In the genomic region with DNA sequence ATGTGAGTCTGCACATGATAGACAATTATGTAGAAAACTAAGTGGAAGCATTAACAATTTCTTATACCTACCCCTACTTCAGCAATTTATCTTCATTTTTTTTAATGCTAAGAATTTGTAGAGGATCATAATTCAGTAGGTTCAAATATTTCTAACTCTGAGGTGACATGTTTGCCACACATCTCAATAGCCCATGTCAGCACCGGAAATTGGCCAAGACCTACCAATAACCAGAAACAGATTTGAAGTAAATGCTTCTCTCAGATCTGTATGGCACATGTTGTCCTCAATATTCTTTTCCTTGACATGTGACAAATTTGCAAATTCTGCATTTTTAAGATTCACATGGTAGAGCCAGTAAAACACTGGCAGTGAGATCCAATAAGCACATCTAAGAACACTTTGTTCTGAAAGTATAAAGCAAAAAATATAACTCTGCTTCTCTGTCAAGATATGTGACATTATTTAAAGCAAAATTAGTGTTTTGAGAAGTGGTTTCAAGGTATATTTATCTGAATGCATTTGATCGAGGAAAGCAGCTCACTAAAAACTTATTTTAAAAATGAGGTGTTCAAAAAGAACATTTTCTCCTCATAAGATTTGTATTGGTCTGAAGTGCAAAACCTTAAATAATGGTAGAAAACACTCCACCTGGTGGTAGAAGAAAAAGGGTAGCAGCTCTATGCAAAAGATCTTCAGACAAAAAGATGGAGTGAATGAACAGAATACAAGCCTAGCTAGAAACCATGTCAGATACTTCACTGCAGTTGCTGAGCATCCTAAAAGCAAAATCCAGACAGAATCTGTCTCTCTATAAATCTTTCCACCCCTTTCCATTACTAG, we compare ENCODE assay signal across 9 cellular contexts.
DNase-seq lines count a peak whose midpoint lies in the region; ATAC-seq and TF ChIP-seq lines count a peak whose summit lies in the region.
"Had no signal": no experiment of that assay in that cellular context is flagged by ENCODE, and none has a peak within 500 bp of the region (broad histone marks: within the 10 kb centered on the region; RNA-seq: fewer than 3 reads in every experiment).

No MANE protein-coding gene starts in this region.

- no peaks in the 10 kb centered on the region for H4K20me1 ChIP-seq in osteoblast (ENCODE audit: insufficient read depth, low read length)

- H3K9me3 ChIP-seq in osteoblast (ENCODE audit: low read depth, low read length) = no peaks in the 10 kb centered on the region

- no peak overlapping the region for H3K27ac ChIP-seq in osteoblast (ENCODE audit: low read depth, low read length)

- peak; percentile 57 for TF ChIP-seq CTCF in osteoblast (IDR thresholded peaks at IDR 0.05; ENCODE audit: extremely low read depth, low read depth, low read length)

- no peak overlapping the region for H3K4me3 ChIP-seq in osteoblast (ENCODE audit: insufficient read depth, low read length)

- no peak overlapping the region for H3K4me2 ChIP-seq in osteoblast (ENCODE audit: insufficient read depth, low read length)

- DNase-seq in NCI-H510A treated with DMSO at 0.1 percent for 48 hours (lab: John Stamatoyannopoulos, UW) (peak; percentile 15), NCI-H510A (lab: John Stamatoyannopoulos, UW) (no peak), KG1 (lab: John Stamatoyannopoulos, UW) (peak; percentile 19), astrocyte of the hippocampus (ENCODE audit: low read depth, low spot score) (peak; percentile 47), osteoblast (ENCODE audit: insufficient read length, low spot score, missing footprints) (peak; percentile 3), HK-2 (ENCODE audit: unreplicated experiment) (no peak)
- DNase-seq: CD8-positive, alpha-beta memory T cell had no signal

- no peaks in the 10 kb centered on the region for H3K4me1 ChIP-seq in osteoblast (ENCODE audit: insufficient read depth, low read length)

- no peak overlapping the region for H2AFZ ChIP-seq in osteoblast (ENCODE audit: low read length)

- no peaks in the 10 kb centered on the region for H3K27me3 ChIP-seq in osteoblast (ENCODE audit: insufficient read depth, low read length)

- no peak for ATAC-seq in GM21447 (IDR thresholded peaks at IDR 0.05; ENCODE audit: unreplicated experiment)
- no peak for ATAC-seq in activated CD4-positive, CD25-positive, alpha-beta regulatory T cell treated with anti-CD3 and anti-CD28 coated beads, Interleukin-2, amount 50 U/mL, for 24 hours

- no peaks in the 10 kb centered on the region for H3K79me2 ChIP-seq in osteoblast (ENCODE audit: insufficient read depth, low read length)

- no peaks in the 10 kb centered on the region for H3K36me3 ChIP-seq in osteoblast (ENCODE audit: insufficient read depth, low read length)

Comparison
In these comparisons a context has a peak if more than half of its experiments do, and no peak if none do; other contexts are left out.
1. DNase-seq: peak in NCI-H510A treated with DMSO at 0.1 percent for 48 hours (single experiment), KG1 (single experiment), astrocyte of the hippocampus (single experiment) and osteoblast (single experiment); none in NCI-H510A (single experiment) and HK-2 (single experiment).